Comparison of ENCODE assay signal across 13 cellular contexts in genomic region chr6:83311231-83311630, GRCh38.
"Had no signal": no experiment of that assay in that cellular context is flagged by ENCODE, and none has a peak within 500 bp of the region (broad histone marks: within the 10 kb centered on the region; RNA-seq: fewer than 3 reads in every experiment).

No MANE protein-coding gene starts in this region.

- H3K4me3 Mint-ChIP-seq: activated CD4-positive, alpha-beta memory T cell treated with anti-CD3 and anti-CD28 coated beads, Interleukin-2, amount 10 ng/mL, durations not matched to agents 7 days and 5 days; activated naive CD8-positive, alpha-beta T cell treated with anti-CD3 and anti-CD28 coated beads, Interleukin-2, amount 10 ng/mL, durations not matched to agents 7 days and 5 days; naive B cell had no signal

- H3K9me3 Mint-ChIP-seq: activated CD4-positive, alpha-beta memory T cell treated with anti-CD3 and anti-CD28 coated beads, Interleukin-2, amount 10 ng/mL, durations not matched to agents 7 days and 5 days had no signal

- H3K4me1 Mint-ChIP-seq: naive B cell had no signal

- H3K27ac Mint-ChIP-seq: activated CD4-positive, alpha-beta memory T cell treated with anti-CD3 and anti-CD28 coated beads, Interleukin-2, amount 10 ng/mL, durations not matched to agents 7 days and 5 days; activated naive CD8-positive, alpha-beta T cell treated with anti-CD3 and anti-CD28 coated beads, Interleukin-2, amount 10 ng/mL, durations not matched to agents 7 days and 5 days; naive B cell had no signal

- ATAC-seq: left cardiac atrium had no signal

- H3K4me3 ChIP-seq: esophagus squamous epithelium, lung, skin epidermis, tibial nerve, vagina had no signal

- DNase-seq: activated CD4-positive, alpha-beta memory T cell treated with anti-CD3 and anti-CD28 coated beads, Interleukin-2, amount 10 ng/mL, durations not matched to agents 7 days and 5 days; activated CD4-positive, alpha-beta T cell treated with anti-CD3 and anti-CD28 coated beads for 1 hour; activated gamma-delta T cell treated with Interleukin-2 at 50 U/mL for 16 hours; activated naive CD8-positive, alpha-beta T cell treated with anti-CD3 and anti-CD28 coated beads, Interleukin-2, amount 10 ng/mL, durations not matched to agents 7 days and 5 days; activated T-cell treated with anti-CD3 and anti-CD28 coated beads, Interleukin-2, amount 50 U/mL, for 48 hours; aorta; esophagus squamous epithelium; left cardiac atrium; naive B cell had no signal

- H3K36me3 Mint-ChIP-seq: activated naive CD8-positive, alpha-beta T cell treated with anti-CD3 and anti-CD28 coated beads, Interleukin-2, amount 10 ng/mL, durations not matched to agents 7 days and 5 days; naive B cell had no signal

- H3K27me3 Mint-ChIP-seq: naive B cell had no signal
